Comparison of ENCODE assay signal across 1 cellular context in the genomic region with DNA sequence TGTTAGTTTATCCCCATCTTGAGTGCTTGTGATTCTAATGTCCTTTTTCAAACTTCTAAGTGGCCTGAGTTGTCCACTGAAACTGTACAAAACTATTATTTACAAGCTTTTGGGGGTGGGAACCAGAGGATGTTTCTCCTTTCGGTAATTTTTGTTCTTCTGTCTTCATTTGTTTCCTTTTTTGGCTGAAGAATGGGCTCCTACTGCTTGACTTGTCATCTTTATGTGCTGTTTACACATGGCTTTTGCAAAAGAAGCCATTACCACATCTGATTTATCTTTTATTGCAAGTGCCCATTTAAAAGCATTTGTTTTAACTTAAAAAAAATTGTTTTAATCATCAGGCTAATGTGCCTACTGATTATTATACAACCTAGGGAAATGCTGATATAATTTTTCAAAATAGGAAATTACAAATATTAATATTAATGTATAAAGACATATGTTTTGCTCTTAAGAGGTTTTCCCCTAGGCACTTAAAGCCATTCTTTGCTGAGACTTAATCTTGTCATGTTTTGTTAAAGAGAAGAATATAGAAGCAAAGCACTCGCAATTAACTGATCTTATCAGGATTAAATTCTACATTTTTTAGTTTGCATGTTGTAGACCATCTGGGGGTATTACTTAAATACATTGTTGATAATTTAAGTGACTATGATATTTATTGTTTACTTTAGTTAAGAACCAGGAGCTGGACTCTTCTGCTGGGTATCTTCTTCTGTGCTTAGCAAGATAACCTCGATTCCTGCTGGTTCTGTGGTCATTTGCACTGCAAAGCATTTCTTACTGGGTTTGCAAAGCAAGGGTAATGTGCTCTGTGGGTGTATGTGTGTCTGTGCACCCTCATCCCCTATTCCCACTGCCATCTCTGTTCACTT.
TF ChIP-seq lines count a peak whose summit lies in the region.

No MANE protein-coding gene starts in this region.

TF ChIP-seq in GM23338, 12 proteins besides CTCF, POLR2A, EP300 and RAD21 (continued from another document):
- TF ChIP-seq, protein P1, sequence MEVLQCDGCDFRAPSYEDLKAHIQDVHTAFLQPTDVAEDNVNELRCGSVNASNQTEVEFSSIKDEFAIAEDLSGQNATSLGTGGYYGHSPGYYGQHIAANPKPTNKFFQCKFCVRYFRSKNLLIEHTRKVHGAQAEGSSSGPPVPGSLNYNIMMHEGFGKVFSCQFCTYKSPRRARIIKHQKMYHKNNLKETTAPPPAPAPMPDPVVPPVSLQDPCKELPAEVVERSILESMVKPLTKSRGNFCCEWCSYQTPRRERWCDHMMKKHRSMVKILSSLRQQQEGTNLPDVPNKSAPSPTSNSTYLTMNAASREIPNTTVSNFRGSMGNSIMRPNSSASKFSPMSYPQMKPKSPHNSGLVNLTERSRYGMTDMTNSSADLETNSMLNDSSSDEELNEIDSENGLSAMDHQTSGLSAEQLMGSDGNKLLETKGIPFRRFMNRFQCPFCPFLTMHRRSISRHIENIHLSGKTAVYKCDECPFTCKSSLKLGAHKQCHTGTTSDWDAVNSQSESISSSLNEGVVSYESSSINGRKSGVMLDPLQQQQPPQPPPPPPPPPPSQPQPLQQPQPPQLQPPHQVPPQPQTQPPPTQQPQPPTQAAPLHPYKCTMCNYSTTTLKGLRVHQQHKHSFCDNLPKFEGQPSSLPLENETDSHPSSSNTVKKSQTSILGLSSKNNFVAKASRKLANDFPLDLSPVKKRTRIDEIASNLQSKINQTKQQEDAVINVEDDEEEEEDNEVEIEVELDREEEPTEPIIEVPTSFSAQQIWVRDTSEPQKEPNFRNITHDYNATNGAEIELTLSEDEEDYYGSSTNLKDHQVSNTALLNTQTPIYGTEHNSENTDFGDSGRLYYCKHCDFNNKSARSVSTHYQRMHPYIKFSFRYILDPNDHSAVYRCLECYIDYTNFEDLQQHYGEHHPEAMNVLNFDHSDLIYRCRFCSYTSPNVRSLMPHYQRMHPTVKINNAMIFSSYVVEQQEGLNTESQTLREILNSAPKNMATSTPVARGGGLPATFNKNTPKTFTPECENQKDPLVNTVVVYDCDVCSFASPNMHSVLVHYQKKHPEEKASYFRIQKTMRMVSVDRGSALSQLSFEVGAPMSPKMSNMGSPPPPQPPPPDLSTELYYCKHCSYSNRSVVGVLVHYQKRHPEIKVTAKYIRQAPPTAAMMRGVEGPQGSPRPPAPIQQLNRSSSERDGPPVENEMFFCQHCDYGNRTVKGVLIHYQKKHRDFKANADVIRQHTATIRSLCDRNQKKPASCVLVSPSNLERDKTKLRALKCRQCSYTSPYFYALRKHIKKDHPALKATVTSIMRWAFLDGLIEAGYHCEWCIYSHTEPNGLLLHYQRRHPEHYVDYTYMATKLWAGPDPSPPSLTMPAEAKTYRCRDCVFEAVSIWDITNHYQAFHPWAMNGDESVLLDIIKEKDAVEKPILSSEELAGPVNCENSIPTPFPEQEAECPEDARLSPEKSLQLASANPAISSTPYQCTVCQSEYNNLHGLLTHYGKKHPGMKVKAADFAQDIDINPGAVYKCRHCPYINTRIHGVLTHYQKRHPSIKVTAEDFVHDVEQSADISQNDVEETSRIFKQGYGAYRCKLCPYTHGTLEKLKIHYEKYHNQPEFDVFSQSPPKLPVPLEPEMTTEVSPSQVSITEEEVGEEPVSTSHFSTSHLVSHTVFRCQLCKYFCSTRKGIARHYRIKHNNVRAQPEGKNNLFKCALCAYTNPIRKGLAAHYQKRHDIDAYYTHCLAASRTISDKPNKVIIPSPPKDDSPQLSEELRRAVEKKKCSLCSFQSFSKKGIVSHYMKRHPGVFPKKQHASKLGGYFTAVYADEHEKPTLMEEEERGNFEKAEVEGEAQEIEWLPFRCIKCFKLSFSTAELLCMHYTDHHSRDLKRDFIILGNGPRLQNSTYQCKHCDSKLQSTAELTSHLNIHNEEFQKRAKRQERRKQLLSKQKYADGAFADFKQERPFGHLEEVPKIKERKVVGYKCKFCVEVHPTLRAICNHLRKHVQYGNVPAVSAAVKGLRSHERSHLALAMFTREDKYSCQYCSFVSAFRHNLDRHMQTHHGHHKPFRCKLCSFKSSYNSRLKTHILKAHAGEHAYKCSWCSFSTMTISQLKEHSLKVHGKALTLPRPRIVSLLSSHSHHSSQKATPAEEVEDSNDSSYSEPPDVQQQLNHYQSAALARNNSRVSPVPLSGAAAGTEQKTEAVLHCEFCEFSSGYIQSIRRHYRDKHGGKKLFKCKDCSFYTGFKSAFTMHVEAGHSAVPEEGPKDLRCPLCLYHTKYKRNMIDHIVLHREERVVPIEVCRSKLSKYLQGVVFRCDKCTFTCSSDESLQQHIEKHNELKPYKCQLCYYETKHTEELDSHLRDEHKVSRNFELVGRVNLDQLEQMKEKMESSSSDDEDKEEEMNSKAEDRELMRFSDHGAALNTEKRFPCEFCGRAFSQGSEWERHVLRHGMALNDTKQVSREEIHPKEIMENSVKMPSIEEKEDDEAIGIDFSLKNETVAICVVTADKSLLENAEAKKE (CRISPR knock-in tag; IDR thresholded peaks at IDR 0.05), result no peak
- TF ChIP-seq JUNB (IDR thresholded peaks at IDR 0.05; ENCODE audit: unreplicated experiment) (no peak), EZH2phosphoT487 (IDR thresholded peaks at IDR 0.05; ENCODE audit: unreplicated experiment) (no peak), STAT1 (IDR thresholded peaks at IDR 0.05; ENCODE audit: unreplicated experiment) (no peak)
- TF ChIP-seq, protein P2, sequence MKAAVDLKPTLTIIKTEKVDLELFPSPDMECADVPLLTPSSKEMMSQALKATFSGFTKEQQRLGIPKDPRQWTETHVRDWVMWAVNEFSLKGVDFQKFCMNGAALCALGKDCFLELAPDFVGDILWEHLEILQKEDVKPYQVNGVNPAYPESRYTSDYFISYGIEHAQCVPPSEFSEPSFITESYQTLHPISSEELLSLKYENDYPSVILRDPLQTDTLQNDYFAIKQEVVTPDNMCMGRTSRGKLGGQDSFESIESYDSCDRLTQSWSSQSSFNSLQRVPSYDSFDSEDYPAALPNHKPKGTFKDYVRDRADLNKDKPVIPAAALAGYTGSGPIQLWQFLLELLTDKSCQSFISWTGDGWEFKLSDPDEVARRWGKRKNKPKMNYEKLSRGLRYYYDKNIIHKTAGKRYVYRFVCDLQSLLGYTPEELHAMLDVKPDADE (IDR thresholded peaks at IDR 0.05), result no peak
TF ChIP-seq in GM23338: peak in this region for 0.
